In the genomic region with DNA sequence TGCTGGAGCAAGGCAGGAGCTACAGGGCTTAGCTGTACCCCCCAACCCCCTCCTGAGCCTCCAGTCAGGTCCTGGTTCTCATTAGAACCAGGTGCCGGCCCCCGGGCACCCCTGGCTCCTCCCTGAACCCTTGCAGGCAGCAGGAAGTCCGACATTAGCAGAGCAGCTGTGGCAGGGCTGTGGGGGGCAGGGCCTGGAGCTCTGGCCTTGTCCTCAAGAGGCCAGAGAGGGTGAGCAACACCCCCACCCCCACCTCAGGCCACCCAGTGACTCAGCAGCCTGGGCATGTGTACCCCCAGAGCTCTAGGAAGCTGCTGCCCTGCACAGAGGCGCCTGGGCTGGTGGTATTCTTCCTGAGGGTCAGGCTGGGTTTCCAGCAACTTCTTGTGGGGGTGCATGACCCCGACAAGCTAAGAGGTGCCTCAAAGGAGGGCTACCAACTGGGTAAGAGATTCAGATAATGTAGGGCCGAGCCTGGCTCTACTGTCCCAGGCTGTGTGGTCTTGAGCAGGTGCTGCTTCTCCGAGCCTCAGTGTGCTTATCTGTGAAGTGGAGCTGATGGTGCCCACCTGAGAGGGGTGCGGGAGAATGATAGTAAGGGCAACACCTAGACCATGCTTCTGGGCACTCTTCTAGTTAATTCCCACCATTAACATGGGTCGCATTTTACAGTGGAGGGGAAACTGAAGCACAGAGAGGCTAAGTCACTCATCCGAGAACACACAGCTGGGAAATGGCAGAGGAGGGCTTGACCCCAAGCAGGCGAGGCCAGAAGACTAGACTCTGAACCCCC, we compare ENCODE assay signal across 13 cellular contexts. TPM values are rescaled to one million over a fixed set of nuclear protein-coding genes. Genes with fewer than 3 reads are reported as not detected.
DNase-seq lines count a peak whose midpoint lies in the region; ATAC-seq and TF ChIP-seq lines count a peak whose summit lies in the region.
"Had no signal": no experiment of that assay in that cellular context is flagged by ENCODE, and none has a peak within 500 bp of the region (broad histone marks: within the 10 kb centered on the region; RNA-seq: fewer than 3 reads in every experiment).

No MANE protein-coding gene starts in this region.

- ATAC-seq in GM21515 (IDR thresholded peaks at IDR 0.05; ENCODE audit: unreplicated experiment) (no peak), GM18867 (IDR thresholded peaks at IDR 0.05; ENCODE audit: unreplicated experiment) (no peak)

- H3K9ac ChIP-seq in HUES6 (ENCODE audit: low read length), result no peak overlapping the region

- intact Hi-C loops in ascending aorta (cut with DNase I), result loop anchor here (2.0 kb wide), 1 partner anchor 38 kb away; no protein-coding TSS in a partner anchor

- H3K4me3 ChIP-seq in AG10803 (ENCODE audit: low read length), result no peak overlapping the region
- no peak overlapping the region for H3K4me3 ChIP-seq in HUES6 (ENCODE audit: low read depth, low read length)
- H3K4me3 ChIP-seq in ascending aorta, result no peak overlapping the region

- no peak for TF ChIP-seq CTCF in AG10803 (conservative IDR thresholded peaks at IDR 0.05; ENCODE audit: low read length)
- no peak for TF ChIP-seq CTCF in ascending aorta (IDR thresholded peaks at IDR 0.05)

- peaks cover 70% of the 10 kb centered on the region for H3K36me3 ChIP-seq in HUES6 (ENCODE audit: control insufficient read depth, insufficient read depth, low read length)
- peaks cover 18 to 44% of the 10 kb centered on the region in 2 donors for H3K36me3 ChIP-seq in ascending aorta

- H3K27me3 ChIP-seq in HUES6 (ENCODE audit: control insufficient read depth, insufficient read depth, low read length), result no peaks in the 10 kb centered on the region
- no peaks in the 10 kb centered on the region for H3K27me3 ChIP-seq in ascending aorta

- H3K4me1 ChIP-seq in HUES6 (ENCODE audit: control insufficient read depth, insufficient read depth, low read length) (peaks cover 30% of the 10 kb centered on the region), ascending aorta (peaks cover 29 to 66% of the 10 kb centered on the region in 2 donors)

- H3K9me3 ChIP-seq in HUES6 (ENCODE audit: control insufficient read depth, insufficient read depth, low read depth, low read length) (no peaks in the 10 kb centered on the region), ascending aorta (no peaks in the 10 kb centered on the region)

- DNase-seq in AG10803 (ENCODE audit: low read depth) (peak; percentile 91), ascending aorta (ENCODE audit: low spot score in 2 of 2) (no peak), myocyte (ENCODE audit: low read depth) (peak; percentile 94), NCI-H69 (lab: John Stamatoyannopoulos, UW) (no peak), midbrain (lab: John Stamatoyannopoulos, UW) (no peak)
- DNase-seq: activated CD4-positive, CD25-positive, alpha-beta regulatory T cell treated with anti-CD3 and anti-CD28 coated beads, Interleukin-2, amount 50 U/mL, for 72 hours; H9; naive thymus-derived CD4-positive, alpha-beta T cell; NCI-H146 had no signal

- peak overlapping the region; percentile 48; the same call in 1 of the 2 replicates for H3K27ac ChIP-seq in HUES6 (ENCODE audit: low read depth, low read length)
- H3K27ac ChIP-seq in ascending aorta, result peak overlapping the region; percentile 74 to 93

RNA-seq across cellular contexts. Expression of a gene that starts 16.0 kb away (rescaled TPM):
- total RNA-seq in ascending aorta (not detected), myocyte (not detected in 2 replicates)
- polyA plus RNA-seq in myocyte (2012), result not detected
- total RNA-seq: G401; H9; naive thymus-derived CD4-positive, alpha-beta T cell had no signal
- polyA plus RNA-seq: naive thymus-derived CD4-positive, alpha-beta T cell had no signal

RNA-seq across cellular contexts. Expression of a gene that starts 30.5 kb away (rescaled TPM):
- total RNA-seq in ascending aorta, result not detected
- total RNA-seq in myocyte, result not detected in 2 replicates
- not detected for polyA plus RNA-seq in myocyte (2012)
- total RNA-seq: G401; H9; naive thymus-derived CD4-positive, alpha-beta T cell had no signal
- polyA plus RNA-seq: naive thymus-derived CD4-positive, alpha-beta T cell had no signal

RNA-seq across cellular contexts. Expression of a gene that starts 47.5 kb away (rescaled TPM):
- total RNA-seq in ascending aorta (407 TPM), myocyte (37.7 and 44.2 TPM in 2 replicates)
- 231 TPM for polyA plus RNA-seq in myocyte (2012)

Comparison
In these comparisons a context has a peak if more than half of its experiments do, and no peak if none do; other contexts are left out.
1. DNase-seq: peak in AG10803 (single experiment) and myocyte (single experiment); none in ascending aorta (0 of 2), NCI-H69 (single experiment) and midbrain (single experiment).